ENCODE assay signal across 8 cellular contexts in genomic region chr16:70523621-70524405, GRCh38. TPM values are rescaled to one million over a fixed set of nuclear protein-coding genes. Genes with fewer than 3 reads are reported as not detected.
A peak's percentile ranks its signal among the peaks of the same experiment; 100 is the strongest.
DNase-seq lines count a peak whose midpoint lies in the region; ATAC-seq, FAIRE-seq and TF ChIP-seq lines count a peak whose summit lies in the region.

SF3B3 (plus strand) TSS chr16:70523816; CDS start chr16:70526657, 2,841 bp downstream.

- peak within 1 kb of the TSS; percentile 84 for H2AFZ ChIP-seq in neuronal stem cell (ENCODE audit: low read length)

- peak within 1 kb of the TSS; percentile 89 for H3K4me2 ChIP-seq in neuronal stem cell (ENCODE audit: insufficient read depth, low read length, poor library complexity, severe bottlenecking)

- no peak within 1 kb of the TSS for H2BK5ac ChIP-seq in neuronal stem cell (ENCODE audit: low read length)

- no peak for FAIRE-seq in frontal cortex (lab: Jason Lieb, UNC)

- H3K9me3 ChIP-seq in KOPT-K1 (ENCODE audit: insufficient read depth, low read length, poor library complexity, severe bottlenecking) = no peaks in the 10 kb centered on the region
- no peaks in the 10 kb centered on the region for H3K9me3 ChIP-seq in RWPE2 (ENCODE audit: severe bottlenecking)
- H3K9me3 ChIP-seq in neuronal stem cell (replicated peaks in 1 of 2; ENCODE audit: control insufficient read depth in 2 of 2, insufficient read depth in 1 of 2, low read depth in 1 of 2, low read length in 2 of 2) = peaks cover 0 to 2% of the 10 kb centered on the region in 2 donors
- H3K9me3 ChIP-seq in suprapubic skin = no peaks in the 10 kb centered on the region

- no peak within 1 kb of the TSS for H2BK15ac ChIP-seq in neuronal stem cell (ENCODE audit: low read length)

- ATAC-seq in GM21526 (IDR thresholded peaks at IDR 0.05; ENCODE audit: low FRiP score, unreplicated experiment) (peak; percentile 49), RWPE2 (ENCODE audit: low read depth) (peak; percentile 56)

- no peaks in the 10 kb centered on the region for H3K27me3 ChIP-seq in RWPE2 (ENCODE audit: insufficient read depth, poor library complexity, severe bottlenecking)
- H3K27me3 ChIP-seq in neuronal stem cell (ENCODE audit: control insufficient read depth in 3 of 3, insufficient read depth in 3 of 3, low read depth in 1 of 3, low read length in 3 of 3) = no peaks in the 10 kb centered on the region
- no peaks in the 10 kb centered on the region for H3K27me3 ChIP-seq in suprapubic skin

- H3K23ac ChIP-seq in neuronal stem cell (ENCODE audit: low read depth, low read length, poor library complexity) = peak within 1 kb of the TSS; percentile 51

- DNase-seq in COR-L47 (lab: John Stamatoyannopoulos, UW) = peak; percentile 65
- no peak for DNase-seq in RWPE2 (ENCODE audit: low spot score)
- peak; percentile 64 to 78 (median 73) for DNase-seq in activated naive CD4-positive, alpha-beta T cell (lab: John Stamatoyannopoulos, UW)
- peak; percentile 40 to 60 for DNase-seq in frontal cortex (ENCODE audit: low spot score in 2 of 2)
- peak; percentile 71 for DNase-seq in neuronal stem cell (ENCODE audit: low spot score)
- DNase-seq in suprapubic skin (ENCODE audit: low spot score in 2 of 2) = peak; percentile 79 to 83

- H2AK5ac ChIP-seq in neuronal stem cell (ENCODE audit: low read depth, low read length) = no peak within 1 kb of the TSS

- peak in 1 of 2 donors; percentile 76 for TF ChIP-seq POLR2A in suprapubic skin (IDR thresholded peaks at IDR 0.05)

- peak within 1 kb of the TSS; percentile 90 for H3K9ac ChIP-seq in neuronal stem cell (ENCODE audit: low read depth, low read length, poor library complexity)

- no peak within 1 kb of the TSS for H4K91ac ChIP-seq in neuronal stem cell (ENCODE audit: low read depth, low read length, poor library complexity)

- WGBS in neuronal stem cell (ENCODE audit: extremely low coverage in 2 of 2, insufficient read length in 2 of 2, insufficient replicate concordance in 1 of 2), 2 donors = no CpG with 5 or more reads among the region's 35 CpGs
- WGBS in suprapubic skin = under 1% methylated on average over 35 of the region's 35 CpGs

- H3K14ac ChIP-seq in neuronal stem cell (ENCODE audit: low read length) = no peak within 1 kb of the TSS

- no peak within 1 kb of the TSS for H3K4ac ChIP-seq in neuronal stem cell (ENCODE audit: low read length)

- peak within 1 kb of the TSS; percentile 68 for H4K8ac ChIP-seq in neuronal stem cell (ENCODE audit: low read depth, low read length)

- H2BK120ac ChIP-seq in neuronal stem cell (ENCODE audit: low read depth, low read length) = no peak within 1 kb of the TSS

- no peak within 1 kb of the TSS for H2BK12ac ChIP-seq in neuronal stem cell (ENCODE audit: low read length)

- H3K27ac ChIP-seq in KOPT-K1 (ENCODE audit: low read depth, low read length, poor library complexity, severe bottlenecking) = peak within 1 kb of the TSS; percentile 93
- H3K27ac ChIP-seq in RWPE2 (ENCODE audit: poor library complexity, severe bottlenecking) = peak within 1 kb of the TSS; percentile 68
- H3K27ac ChIP-seq in neuronal stem cell (replicated peaks; ENCODE audit: low read length) = peak within 1 kb of the TSS; percentile 70
- peak within 1 kb of the TSS; percentile 95 for H3K27ac ChIP-seq in suprapubic skin

- H3K18ac ChIP-seq in neuronal stem cell (ENCODE audit: low read length) = peak within 1 kb of the TSS; percentile 94

- H3K36me3 ChIP-seq in KOPT-K1 (ENCODE audit: insufficient read depth, low read length) (peaks cover 35% of the 10 kb centered on the region), RWPE2 (ENCODE audit: low read depth) (peaks cover 39% of the 10 kb centered on the region), neuronal stem cell (replicated peaks in 1 of 2; ENCODE audit: control insufficient read depth in 2 of 2, insufficient read depth in 2 of 2, low read length in 2 of 2) (peaks cover 13 to 48% of the 10 kb centered on the region in 2 donors), suprapubic skin (peaks cover 20% of the 10 kb centered on the region)

- H3K4me1 ChIP-seq in RWPE2 (ENCODE audit: insufficient read depth, poor library complexity, severe bottlenecking) = peaks cover 22% of the 10 kb centered on the region
- H3K4me1 ChIP-seq in neuronal stem cell (ENCODE audit: control insufficient read depth in 2 of 2, insufficient read depth in 1 of 2, low read depth in 1 of 2, low read length in 2 of 2) = peaks cover 13% of the 10 kb centered on the region in 2 donors
- peaks cover 49% of the 10 kb centered on the region for H3K4me1 ChIP-seq in suprapubic skin

- H3K4me3 ChIP-seq in RWPE2 (ENCODE audit: severe bottlenecking) = peak within 1 kb of the TSS; percentile 85
- peak within 1 kb of the TSS; percentile 56 to 100 for H3K4me3 ChIP-seq in neuronal stem cell (ENCODE audit: low read length in 2 of 2)
- peak within 1 kb of the TSS; percentile 95 for H3K4me3 ChIP-seq in suprapubic skin

- TF ChIP-seq CTCF in RWPE2 (IDR thresholded peaks at IDR 0.05; ENCODE audit: poor library complexity, severe bottlenecking) (no peak), suprapubic skin (IDR thresholded peaks at IDR 0.05) (no peak)

- H3K79me1 ChIP-seq in neuronal stem cell (ENCODE audit: low read depth, low read length) = no peaks in the 10 kb centered on the region

- TF ChIP-seq EP300 in suprapubic skin (IDR thresholded peaks at IDR 0.05) = no peak

RNA-seq across cellular contexts. Expression of gene SF3B3, which starts in this region (rescaled TPM):
- total RNA-seq in frontal cortex = 71.3 TPM
- 133 TPM for polyA plus RNA-seq in neuronal stem cell (2013, experiment 1 of 2)
- polyA plus RNA-seq in neuronal stem cell (2013, experiment 2 of 2) = 130 TPM
- total RNA-seq in suprapubic skin = 100 to 1,000 TPM; 122 to 280 (median 174) TPM
